8 cellular contexts compared by ENCODE assay signal in genomic region chrX:54044126-54044876, GRCh38. TPM values are rescaled to one million over a fixed set of nuclear protein-coding genes. Genes with fewer than 3 reads are reported as not detected.
DNase-seq lines count a peak whose midpoint lies in the region; ATAC-seq, FAIRE-seq and TF ChIP-seq lines count a peak whose summit lies in the region.

TSS of gene PHF8 (minus strand) at chrX:54044473. CDS start at chrX:54042728, 1,745 bp downstream.

- no peak for TF ChIP-seq RAD21 in IMR-90 (IDR thresholded peaks at IDR 0.05; ENCODE audit: low read length)

- no peaks in the 10 kb centered on the region for H3K27me3 ChIP-seq in IMR-90 (ENCODE audit: control insufficient read depth, insufficient read depth, low read length)

- TF ChIP-seq CTCF in IMR-90 (conservative IDR thresholded peaks at IDR 0.05; ENCODE audit: low read depth, low read length) (no peak), OCI-LY7 (conservative IDR thresholded peaks at IDR 0.05; ENCODE audit: low read length) (no peak)

- peak within 1 kb of the TSS; percentile 88 for H3K4ac ChIP-seq in IMR-90 (ENCODE audit: low read depth, low read length)

- peak within 1 kb of the TSS; percentile 67 to 94 for H4K8ac ChIP-seq in IMR-90 (ENCODE audit: low read depth in 2 of 2, low read length in 2 of 2)

- peaks cover 8% of the 10 kb centered on the region for H3K79me2 ChIP-seq in OCI-LY7 (ENCODE audit: insufficient read depth, low read depth, low read length)

- H3K27ac ChIP-seq in IMR-90 (ENCODE audit: insufficient read depth, low read length) (peak within 1 kb of the TSS; percentile 91), OCI-LY7 (ENCODE audit: low read depth, low read length, poor library complexity, severe bottlenecking) (peak within 1 kb of the TSS; percentile 88), mesodermal cell (ENCODE audit: low read depth, low read length, severe bottlenecking) (peak within 1 kb of the TSS; percentile 96)

- in situ Hi-C loops in IMR-90 (cut with MboI; ENCODE audit: low sequenced_read_pairs): loop anchor here (25.0 kb wide), 1 partner anchor 393 kb away; the partner anchor contains the start of gene TSR2

- peak within 1 kb of the TSS; percentile 71 for H3K14ac ChIP-seq in IMR-90 (replicated peaks; ENCODE audit: low read depth, low read length)

- peak; percentile 90 for DNase-seq in D341Med (ENCODE audit: low spot score)
- DNase-seq in IMR-90: peak; percentile 92
- peak; percentile 94 for DNase-seq in OCI-LY7 (ENCODE audit: low spot score)
- peak; percentile 88 for DNase-seq in activated T-cell treated with anti-CD3 and anti-CD28 coated beads for 1 hour (ENCODE audit: low read depth)
- peak; percentile 92 for DNase-seq in stimulated activated CD8-positive, alpha-beta memory T cell treated with anti-CD3 and anti-CD28 coated beads, Interleukin-15, amount 100 ng/mL, for 24 hours (ENCODE audit: low read depth)

- H3K79me1 ChIP-seq in IMR-90 (ENCODE audit: low read depth in 1 of 2, low read length in 2 of 2): peaks cover 0 to 6% of the 10 kb centered on the region in 2 experiments; a peak in 1 of 4 replicates

- peak; percentile 77 for TF ChIP-seq POLR2A in IMR-90 (IDR thresholded peaks at IDR 0.05; ENCODE audit: low read depth, low read length)

- dilution Hi-C loops in IMR-90 (cut with HindIII; ENCODE audit: low sequenced_read_pairs, unreplicated experiment): no loop called here

- peak; percentile 85 for FAIRE-seq in endometrium (lab: Jason Lieb, UNC)

- H4K20me1 ChIP-seq in IMR-90 (ENCODE audit: insufficient read depth, low read length) (no peaks in the 10 kb centered on the region), OCI-LY7 (ENCODE audit: insufficient read depth, low read length) (no peaks in the 10 kb centered on the region)

- peak within 1 kb of the TSS; percentile 92 for H2AK9ac ChIP-seq in IMR-90 (replicated peaks; ENCODE audit: low read depth, low read length, poor library complexity)

- 0 out of 2 replicates have a peak, but pooled peaks cover 4% of the 10 kb centered on the region for H3K9me1 ChIP-seq in IMR-90 (ENCODE audit: insufficient read depth, low read length)

- peak within 1 kb of the TSS; percentile 91 for H3K9ac ChIP-seq in IMR-90 (ENCODE audit: low read depth, low read length)

- no peaks in the 10 kb centered on the region; the same call in 1 of the 2 replicates for H3K4me1 ChIP-seq in IMR-90 (ENCODE audit: control insufficient read depth, insufficient read depth, low read length)
- H3K4me1 ChIP-seq in OCI-LY7 (ENCODE audit: insufficient read depth, low read length, poor library complexity, severe bottlenecking): peaks cover 13% of the 10 kb centered on the region
- peaks cover 5% of the 10 kb centered on the region for H3K4me1 ChIP-seq in mesodermal cell (ENCODE audit: control insufficient read depth, insufficient read depth, low read length, poor library complexity, severe bottlenecking)

- ATAC-seq in GM21529 (IDR thresholded peaks at IDR 0.05; ENCODE audit: unreplicated experiment): peak; percentile 81
- ATAC-seq in IMR-90 (ENCODE audit: low read depth): peak; percentile 88

- H2AK5ac ChIP-seq in IMR-90 (ENCODE audit: low read depth, low read length): no peak within 1 kb of the TSS

- BruUV-seq in IMR-90 (replicated peaks; lab: Mats Ljungman, UMichigan) (no TSS peak), OCI-LY7 (replicated peaks; lab: Mats Ljungman, UMichigan) (no TSS peak)

- H2BK5ac ChIP-seq in IMR-90 (ENCODE audit: low read depth, low read length, poor library complexity, severe bottlenecking): peak within 1 kb of the TSS; percentile 86

- POLR2A ChIA-PET in IMR-90 (lab: Charles Lee; ENCODE audit: unreplicated experiment) (interaction anchor here (0.7 kb wide), 1 partner anchor 34 kb away, joined by 3 read pairs; no protein-coding TSS in a partner anchor), OCI-LY7 (lab: Charles Lee) (interaction anchor here (0.6 to 1.0 kb wide), 2 partner anchors 114 to 595 kb away, joined by 3 read pairs; no protein-coding TSS in a partner anchor)

- no peak within 1 kb of the TSS for H2BK20ac ChIP-seq in IMR-90 (ENCODE audit: low read depth, low read length)

- H2AFZ ChIP-seq in IMR-90 (replicated peaks; ENCODE audit: low read length, poor library complexity): peak within 1 kb of the TSS; percentile 96
- H2AFZ ChIP-seq in OCI-LY7 (ENCODE audit: low read length): peak within 1 kb of the TSS; percentile 93; the same call in 1 of the 2 replicates

- peak within 1 kb of the TSS; percentile 74 for H2BK120ac ChIP-seq in IMR-90 (ENCODE audit: low read depth, low read length)

- 35% methylated on average over 34 of the region's 66 CpGs; no CpG with 5 or more reads in 1 of the 2 experiments for whole genome bisulfite sequencing in IMR-90 (ENCODE audit: extremely low coverage in 2 of 2, insufficient read length in 1 of 2), 2 experiments
- 0 to 1% methylated on average over 18 to 24 of the region's 66 CpGs for WGBS in mesodermal cell (ENCODE audit: insufficient coverage in 2 of 2), 2 experiments

- CTCF ChIA-PET in IMR-90 (lab: Yijun Ruan, JAX): no interaction called here
- CTCF ChIA-PET in OCI-LY7 (lab: Charles Lee; ENCODE audit: unreplicated experiment): no interaction called here

- H4K5ac ChIP-seq in IMR-90 (ENCODE audit: low read depth, low read length): peak within 1 kb of the TSS; percentile 92

- H3K18ac ChIP-seq in IMR-90 (ENCODE audit: low read depth, low read length): peak within 1 kb of the TSS; percentile 78

- H2BK15ac ChIP-seq in IMR-90 (ENCODE audit: low read depth, low read length): no peak within 1 kb of the TSS

- peak within 1 kb of the TSS; percentile 100 for H3K4me3 ChIP-seq in IMR-90 (ENCODE audit: insufficient read depth, low read depth, low read length)
- peak within 1 kb of the TSS; percentile 92 for H3K4me3 ChIP-seq in OCI-LY7 (ENCODE audit: low read depth, low read length, poor library complexity, severe bottlenecking)
- H3K4me3 ChIP-seq in mesodermal cell (ENCODE audit: extremely low read depth, insufficient read depth, low read length, poor library complexity, severe bottlenecking): peak within 1 kb of the TSS; percentile 57

- peak within 1 kb of the TSS; percentile 89 for H3K23ac ChIP-seq in IMR-90 (ENCODE audit: low read depth, low read length)

- intact Hi-C loops in IMR-90 (cut with micrococcal nuclease): loop anchor here (5.0 kb wide), 1 partner anchor 138 kb away; the partner anchor contains the start of gene FAM120C
- intact Hi-C loops in OCI-LY7 (cut with micrococcal nuclease; ENCODE audit: unreplicated experiment): loop anchor here (1.0 to 10.0 kb wide), 3 partner anchors 139 to 1118 kb away; partner anchors contain the start of genes FAM120C and HUWE1

- H3K36me3 ChIP-seq in IMR-90 (ENCODE audit: control insufficient read depth, insufficient read depth, low read length) (peaks cover 2% of the 10 kb centered on the region), OCI-LY7 (ENCODE audit: insufficient read depth, low read length) (peaks cover 23% of the 10 kb centered on the region), mesodermal cell (ENCODE audit: control insufficient read depth, insufficient read depth, low read length) (peaks cover 22% of the 10 kb centered on the region)

- H4K91ac ChIP-seq in IMR-90 (ENCODE audit: insufficient read depth, low read depth, low read length): peak within 1 kb of the TSS; percentile 62

- H3K9me3 ChIP-seq in IMR-90 (ENCODE audit: control insufficient read depth, insufficient read depth, low read length) (no peaks in the 10 kb centered on the region), OCI-LY7 (ENCODE audit: low read length) (no peaks in the 10 kb centered on the region), mesodermal cell (ENCODE audit: control insufficient read depth, low read length) (no peaks in the 10 kb centered on the region)

- H3K9me2 ChIP-seq in OCI-LY7 (ENCODE audit: insufficient read depth, low read length): no peaks in the 10 kb centered on the region

- peak within 1 kb of the TSS; percentile 98 for H3K4me2 ChIP-seq in IMR-90 (ENCODE audit: low read depth, low read length)
- H3K4me2 ChIP-seq in OCI-LY7 (ENCODE audit: low read length): peak within 1 kb of the TSS; percentile 94

- peak within 1 kb of the TSS; percentile 86 for H3K56ac ChIP-seq in IMR-90 (ENCODE audit: extremely low read depth, insufficient read depth, low read length)

TF ChIP-seq in IMR-90, 13 proteins besides CTCF, POLR2A, EP300 and RAD21 (continues in another document):
- TF ChIP-seq USF2 (IDR thresholded peaks at IDR 0.05; ENCODE audit: low read depth, low read length) (no peak), ELK1 (IDR thresholded peaks at IDR 0.05; ENCODE audit: borderline replicate concordance, low read depth, low read length) (no peak), BHLHE40 (IDR thresholded peaks at IDR 0.05; ENCODE audit: low read depth, low read length) (no peak; the same call in 1 of the 2 replicates), MXI1 (IDR thresholded peaks at IDR 0.05; ENCODE audit: borderline replicate concordance, low read depth, low read length) (no peak), RFX5 (IDR thresholded peaks at IDR 0.05; ENCODE audit: low read depth, low read length) (no peak), FOS (IDR thresholded peaks at IDR 0.05; ENCODE audit: low read depth, low read length) (no peak), RCOR1 (IDR thresholded peaks at IDR 0.05; ENCODE audit: insufficient replicate concordance, low read length) (no peak), NFE2L2 (IDR thresholded peaks at IDR 0.05; ENCODE audit: low read depth, low read length) (no peak), CHD1 (IDR thresholded peaks at IDR 0.05; ENCODE audit: low read depth, low read length) (no peak)

RNA-seq across cellular contexts. Expression of gene PHF8, which starts in this region (rescaled TPM):
- total RNA-seq in IMR-90 (2012; rRNA removed) (11.4 and 15.2 TPM in 2 replicates), OCI-LY7 (2022) (41.5 and 44.2 TPM in 2 replicates)
- polyA plus RNA-seq in IMR-90 (2012; rRNA removed): 9.1 and 12.8 TPM in 2 replicates
- 4.6 and 10.6 TPM in 2 replicates for polyA plus RNA-seq in IMR-90 (2012; cell fraction: cytosol; rRNA removed)
- polyA plus RNA-seq in IMR-90 (2012; cell fraction: nucleus; rRNA removed; ENCODE audit: low replicate concordance): 22.3 and 29.7 TPM in 2 replicates
- 29.7 and 47.0 TPM in 2 replicates for total RNA-seq in OCI-LY7 (2014; rRNA removed; shearing (Covaris generic))
- polyA plus RNA-seq in mesodermal cell (2013, experiment 1 of 2): 23.2 TPM
- polyA plus RNA-seq in mesodermal cell (2013, experiment 2 of 2): 15.6 TPM

Comparison
In these comparisons a context has a peak if more than half of its experiments do, and no peak if none do; other contexts are left out.
1. Peak in every context shown above with its lines: DNase-seq, ATAC-seq, H3K4me3 ChIP-seq and H3K27ac ChIP-seq.